ENCODE assay signal across 8 cellular contexts in genomic region chr3:148379763-148380162, GRCh38.
A peak's percentile ranks its signal among the peaks of the same experiment; 100 is the strongest.
DNase-seq lines count a peak whose midpoint lies in the region; ATAC-seq and TF ChIP-seq lines count a peak whose summit lies in the region.

No MANE protein-coding gene starts in this region.

- H3K36me3 ChIP-seq in breast epithelium (no peaks in the 10 kb centered on the region), lower lobe of right lung (no peaks in the 10 kb centered on the region)

- H3K9me3 ChIP-seq in breast epithelium (no peaks in the 10 kb centered on the region), lower lobe of right lung (no peaks in the 10 kb centered on the region)

- POLR2A ChIA-PET in AG04449 (lab: Yijun Ruan, JAX) = no interaction called here

- H3K27ac ChIP-seq in breast epithelium = no peak overlapping the region
- H3K27ac ChIP-seq in lower lobe of right lung = no peak overlapping the region

- peak; percentile 48 for TF ChIP-seq CTCF in AG04449 (IDR thresholded peaks at IDR 0.05; ENCODE audit: insufficient read depth, low read length, missing control alignments)
- peak in 2 of 3 donors; percentile 42 to 51 for TF ChIP-seq CTCF in breast epithelium (IDR thresholded peaks at IDR 0.05)
- TF ChIP-seq CTCF in lower lobe of right lung (IDR thresholded peaks at IDR 0.05) = peak; percentile 47

- DNase-seq in AG04449 (ENCODE audit: low read depth, low spot score) = peak; percentile 14
- peak; percentile 12 for DNase-seq in NCI-H2081 treated with DMSO at 0.1 percent for 48 hours (lab: John Stamatoyannopoulos, UW)
- no peak for DNase-seq in breast epithelium (ENCODE audit: low spot score in 2 of 2)
- DNase-seq in lower lobe of right lung = no peak
- no peak for DNase-seq in activated CD4-positive, alpha-beta T cell treated with anti-CD3 and anti-CD28 coated beads, Interleukin-2, amount 50 U/mL, for 1 hour
- no peak for DNase-seq in GM19240 (ENCODE audit: insufficient read length, low spot score)

- ATAC-seq in GM18508 (IDR thresholded peaks at IDR 0.05; ENCODE audit: insufficient read depth, unreplicated experiment) = peak; percentile 95
- peak; percentile 96 for ATAC-seq in HG02938 (IDR thresholded peaks at IDR 0.05; ENCODE audit: unreplicated experiment)
- ATAC-seq in lower lobe of right lung = peak; percentile 51 to 52

- H3K4me1 ChIP-seq in breast epithelium (no peaks in the 10 kb centered on the region), lower lobe of right lung (no peaks in the 10 kb centered on the region)

- H3K27me3 ChIP-seq in breast epithelium (no peaks in the 10 kb centered on the region), lower lobe of right lung (ENCODE audit: low read depth) (no peaks in the 10 kb centered on the region)

- CTCF ChIA-PET in AG04449 (lab: Yijun Ruan, JAX) = interaction anchor here (0.8 to 8.8 kb wide), 29 partner anchors 8 to 574 kb away, joined by 3 to 164 read pairs (median 4); no protein-coding TSS in a partner anchor

- no peak for TF ChIP-seq POLR2A in breast epithelium (IDR thresholded peaks at IDR 0.05)

- no peak overlapping the region for H3K4me3 ChIP-seq in AG04449 (ENCODE audit: low read depth, low read length)
- H3K4me3 ChIP-seq in breast epithelium = no peak overlapping the region
- no peak overlapping the region for H3K4me3 ChIP-seq in lower lobe of right lung

- intact Hi-C loops in breast epithelium (cut with DNase I; ENCODE audit: low total_unique reads) = no loop called here
- intact Hi-C loops in lower lobe of right lung (cut with DNase I) = no loop called here

Comparison
In these comparisons a context has a peak if more than half of its experiments do, and no peak if none do; other contexts are left out.
1. DNase-seq: peak in AG04449 (single experiment) and NCI-H2081 treated with DMSO at 0.1 percent for 48 hours (single experiment); none in breast epithelium (0 of 2), lower lobe of right lung (single experiment), activated CD4-positive, alpha-beta T cell treated with anti-CD3 and anti-CD28 coated beads, Interleukin-2, amount 50 U/mL, for 1 hour (single experiment) and GM19240 (single experiment).
2. Peak in every context shown above with its lines, with median percentiles within 50 percentile points of each other: CTCF ChIP-seq and ATAC-seq.